ENCODE assay signal across 18 cellular contexts in the genomic region with DNA sequence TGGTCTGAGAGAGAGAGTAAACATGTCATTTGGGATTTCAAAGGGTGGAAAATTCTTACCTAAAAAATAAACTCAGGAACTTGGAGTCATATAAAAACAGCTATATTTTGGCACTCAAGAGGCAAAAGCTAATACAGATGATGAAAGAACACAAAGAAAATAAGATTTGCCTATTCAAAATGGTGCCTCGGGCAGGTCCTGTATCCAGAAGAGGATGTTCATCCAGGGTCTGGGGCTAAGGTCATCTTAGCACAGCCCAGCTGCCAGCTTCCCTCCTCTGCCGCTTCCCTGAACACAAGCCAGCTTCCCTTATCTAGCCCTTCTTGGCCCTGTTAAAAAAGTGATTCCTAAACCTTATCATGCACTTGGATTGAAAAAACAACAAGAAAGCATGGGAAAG. TPM values are rescaled to one million over a fixed set of nuclear protein-coding genes. Genes with fewer than 3 reads are reported as not detected.
"Had no signal": no experiment of that assay in that cellular context is flagged by ENCODE, and none has a peak within 500 bp of the region (broad histone marks: within the 10 kb centered on the region; RNA-seq: fewer than 3 reads in every experiment).

No MANE protein-coding gene starts in this region.

RNA-seq across cellular contexts. Expression of gene GLYATL1B, which starts 33.8 kb away (rescaled TPM):
- total RNA-seq: activated CD4-positive, alpha-beta memory T cell treated with anti-CD3 and anti-CD28 coated beads, Interleukin-2, amount 10 ng/mL, durations not matched to agents 7 days and 5 days; activated CD4-positive, alpha-beta T cell treated with anti-CD3 and anti-CD28 coated beads, Interleukin-2, amount 10 ng/mL, durations not matched to agents 7 days and 5 days; activated naive CD4-positive, alpha-beta T cell treated with anti-CD3 and anti-CD28 coated beads, Interleukin-2, amount 50 U/mL, for 72 hours; activated naive CD8-positive, alpha-beta T cell treated with anti-CD3 and anti-CD28 coated beads, Interleukin-2, amount 10 ng/mL, durations not matched to agents 7 days and 5 days; activated T-cell treated with anti-CD3 and anti-CD28 coated beads, Interleukin-2, amount 50 U/mL, for 72 hours; ascending aorta; breast epithelium; cardiac muscle cell; colonic mucosa; dermis microvascular lymphatic vessel endothelial cell; endothelial cell of umbilical vein; esophagus squamous epithelium; fibroblast of lung; fibroblast of villous mesenchyme; gastroesophageal sphincter; glomerular endothelial cell; T-helper 1 cell treated with Interleukin-12 subunit alpha and Interleukin-12 subunit beta and Interleukin-4 antibody, amounts not matched to agents 30 ng/mL and 1 ng/mL, for 36 hours had no signal
- polyA plus RNA-seq: cardiac muscle cell, endothelial cell of umbilical vein, esophagus, fibroblast of lung had no signal

RNA-seq across cellular contexts. Expression of gene FAM111B, which starts 54.7 kb away (rescaled TPM):
- total RNA-seq: ascending aorta had no signal
